14 cellular contexts compared by ENCODE assay signal in genomic region chrX:78831523-78831922, GRCh38.
"Had no signal": no experiment of that assay in that cellular context is flagged by ENCODE, and none has a peak within 500 bp of the region (broad histone marks: within the 10 kb centered on the region; RNA-seq: fewer than 3 reads in every experiment).

No MANE protein-coding gene starts in this region.

- H3K27ac ChIP-seq: dorsolateral prefrontal cortex, left ventricle myocardium inferior, sigmoid colon, tibial nerve had no signal

- H3K4me3 ChIP-seq: dorsolateral prefrontal cortex, left ventricle myocardium inferior, sigmoid colon, tibial nerve had no signal

- H3K4me1 ChIP-seq: left ventricle myocardium inferior, sigmoid colon, tibial nerve had no signal

- H3K9me3 ChIP-seq: left ventricle myocardium inferior, sigmoid colon, tibial nerve had no signal

- H3K27me3 ChIP-seq: sigmoid colon, tibial nerve had no signal

- H3K36me3 ChIP-seq: left ventricle myocardium inferior, sigmoid colon, tibial nerve had no signal

- DNase-seq: activated CD4-positive, alpha-beta T cell treated with anti-CD3 and anti-CD28 coated beads, Interleukin-2, amount 50 U/mL, for 4 hours; activated naive CD4-positive, alpha-beta T cell; activated naive CD8-positive, alpha-beta T cell treated with anti-CD3 and anti-CD28 coated beads, Interleukin-2, amount 10 ng/mL, durations not matched to agents 7 days and 5 days; caudate nucleus; dorsolateral prefrontal cortex; immature natural killer cell; kidney glomerular epithelial cell; left ventricle myocardium inferior; mammary epithelial cell; midbrain; nucleus accumbens; posterior cingulate gyrus; sigmoid colon had no signal
